1 cellular context compared by ENCODE assay signal in genomic region chr6:119347466-119348307, GRCh38.
TF ChIP-seq lines count a peak whose summit lies in the region.

No MANE protein-coding gene starts in this region.

TF ChIP-seq in HEK293, 187 proteins besides CTCF, POLR2A, EP300 and RAD21 (continued from another document and continues in another):
- TF ChIP-seq ZNF26 (tag by site-specific recombination; IDR thresholded peaks at IDR 0.05) (no peak), ZNF394 (tag by site-specific recombination; IDR thresholded peaks at IDR 0.05; ENCODE audit: borderline replicate concordance) (0 out of 2 replicates have a peak, but pooled peaks have one; percentile 28), BCL11A (tag by site-specific recombination; IDR thresholded peaks at IDR 0.05; ENCODE audit: low read depth) (no peak), IKZF3 (tag by site-specific recombination; IDR thresholded peaks at IDR 0.05) (no peak), SCRT1 (tag by site-specific recombination; IDR thresholded peaks at IDR 0.05; ENCODE audit: borderline replicate concordance) (peak; percentile 81; the same call in 1 of the 2 replicates), SP3 (tag by site-specific recombination; IDR thresholded peaks at IDR 0.05) (no peak), ZNF132 (tag by site-specific recombination; IDR thresholded peaks at IDR 0.05; ENCODE audit: borderline replicate concordance) (no peak), ZNF324 (tag by site-specific recombination; IDR thresholded peaks at IDR 0.05) (no peak), ZNF362 (tag by site-specific recombination; IDR thresholded peaks at IDR 0.05) (no peak), ZNF239 (tag by site-specific recombination; IDR thresholded peaks at IDR 0.05) (no peak), GLIS1 (tag by site-specific recombination; IDR thresholded peaks at IDR 0.05) (no peak), ZNF645 (tag by site-specific recombination; IDR thresholded peaks at IDR 0.05) (no peak), ZNF571 (tag by site-specific recombination; IDR thresholded peaks at IDR 0.05) (no peak), MYNN (tag by site-specific recombination; IDR thresholded peaks at IDR 0.05; ENCODE audit: borderline replicate concordance) (no peak), ZNF398 (tag by site-specific recombination; IDR thresholded peaks at IDR 0.05) (0 out of 2 replicates have a peak, but pooled peaks have one; percentile 18), ZNF302 (tag by site-specific recombination; IDR thresholded peaks at IDR 0.05; ENCODE audit: low read depth) (no peak), ZNF521 (tag by site-specific recombination; IDR thresholded peaks at IDR 0.05) (no peak), SP2 (tag by site-specific recombination; IDR thresholded peaks at IDR 0.05) (no peak), ZNF624 (tag by site-specific recombination; IDR thresholded peaks at IDR 0.05) (no peak), FEZF1 (tag by site-specific recombination; IDR thresholded peaks at IDR 0.05) (no peak), ZEB2 (tag by site-specific recombination; IDR thresholded peaks at IDR 0.05) (no peak; the same call in 1 of the 2 replicates), ZNF600 (tag by site-specific recombination; IDR thresholded peaks at IDR 0.05) (peak; percentile 12; the same call in 1 of the 2 replicates), ZBTB11 (tag by site-specific recombination; conservative IDR thresholded peaks at IDR 0.05; ENCODE audit: low read depth) (no peak), ZNF549 (tag by site-specific recombination; IDR thresholded peaks at IDR 0.05) (no peak), AEBP2 (tag by site-specific recombination; IDR thresholded peaks at IDR 0.05; ENCODE audit: borderline replicate concordance) (no peak), ZNF785 (tag by site-specific recombination; IDR thresholded peaks at IDR 0.05) (no peak), ZNF660 (tag by site-specific recombination; IDR thresholded peaks at IDR 0.05) (peak; percentile 41; the same call in 1 of the 2 replicates), ZNF350 (tag by site-specific recombination; IDR thresholded peaks at IDR 0.05) (no peak), ZNF311 (tag by site-specific recombination; IDR thresholded peaks at IDR 0.05; ENCODE audit: borderline replicate concordance) (no peak), ZNF48 (tag by site-specific recombination; IDR thresholded peaks at IDR 0.05) (no peak), ZBTB6 (tag by site-specific recombination; IDR thresholded peaks at IDR 0.05) (peak; percentile 61; the same call in 1 of the 2 replicates), ZBTB8A (tag by site-specific recombination; IDR thresholded peaks at IDR 0.05) (no peak), ZNF366 (tag by site-specific recombination; conservative IDR thresholded peaks at IDR 0.05) (no peak), KLF10 (tag by site-specific recombination; IDR thresholded peaks at IDR 0.05) (peak; percentile 48; the same call in 1 of the 2 replicates), ZXDB (tag by site-specific recombination; IDR thresholded peaks at IDR 0.05) (0 out of 2 replicates have a peak, but pooled peaks have one; percentile 28), SETDB1 (IDR thresholded peaks at IDR 0.05; ENCODE audit: insufficient read length, low read length) (no peak), KLF1 (tag by site-specific recombination; IDR thresholded peaks at IDR 0.05) (no peak), ZFP3 (tag by site-specific recombination; IDR thresholded peaks at IDR 0.05; ENCODE audit: low read depth) (no peak), ZBTB20 (tag by site-specific recombination; IDR thresholded peaks at IDR 0.05) (0 out of 2 replicates have a peak, but pooled peaks have one; percentile 6), ZNF670 (tag by site-specific recombination; IDR thresholded peaks at IDR 0.05; ENCODE audit: low read depth) (no peak), ZSCAN16 (tag by site-specific recombination; IDR thresholded peaks at IDR 0.05) (no peak), ATF2 (tag by site-specific recombination; IDR thresholded peaks at IDR 0.05; ENCODE audit: low read depth) (no peak), ZNF530 (tag by site-specific recombination; IDR thresholded peaks at IDR 0.05; ENCODE audit: low read depth) (no peak), ZNF341 (tag by site-specific recombination; IDR thresholded peaks at IDR 0.05; ENCODE audit: low read depth) (no peak), ZNF266 (tag by site-specific recombination; IDR thresholded peaks at IDR 0.05; ENCODE audit: low read depth) (no peak), SP7 (tag by site-specific recombination; IDR thresholded peaks at IDR 0.05) (peak; percentile 62), ZNF202 (tag by site-specific recombination; IDR thresholded peaks at IDR 0.05; ENCODE audit: borderline replicate concordance) (no peak), ZNF510 (tag by site-specific recombination; IDR thresholded peaks at IDR 0.05; ENCODE audit: insufficient replicate concordance) (no peak), ZNF501 (tag by site-specific recombination; IDR thresholded peaks at IDR 0.05) (no peak), PATZ1 (tag by site-specific recombination; IDR thresholded peaks at IDR 0.05) (no peak), ZNF140 (tag by site-specific recombination; IDR thresholded peaks at IDR 0.05) (no peak), ZNF175 (tag by site-specific recombination; IDR thresholded peaks at IDR 0.05) (no peak), ZFP37 (tag by site-specific recombination; IDR thresholded peaks at IDR 0.05) (no peak), ZNF473 (tag by site-specific recombination; IDR thresholded peaks at IDR 0.05) (no peak), ZBTB17 (tag by site-specific recombination; IDR thresholded peaks at IDR 0.05) (peak; percentile 42; the same call in 1 of the 2 replicates), ZNF555 (tag by site-specific recombination; conservative IDR thresholded peaks at IDR 0.05) (no peak)
